In the genomic region with DNA sequence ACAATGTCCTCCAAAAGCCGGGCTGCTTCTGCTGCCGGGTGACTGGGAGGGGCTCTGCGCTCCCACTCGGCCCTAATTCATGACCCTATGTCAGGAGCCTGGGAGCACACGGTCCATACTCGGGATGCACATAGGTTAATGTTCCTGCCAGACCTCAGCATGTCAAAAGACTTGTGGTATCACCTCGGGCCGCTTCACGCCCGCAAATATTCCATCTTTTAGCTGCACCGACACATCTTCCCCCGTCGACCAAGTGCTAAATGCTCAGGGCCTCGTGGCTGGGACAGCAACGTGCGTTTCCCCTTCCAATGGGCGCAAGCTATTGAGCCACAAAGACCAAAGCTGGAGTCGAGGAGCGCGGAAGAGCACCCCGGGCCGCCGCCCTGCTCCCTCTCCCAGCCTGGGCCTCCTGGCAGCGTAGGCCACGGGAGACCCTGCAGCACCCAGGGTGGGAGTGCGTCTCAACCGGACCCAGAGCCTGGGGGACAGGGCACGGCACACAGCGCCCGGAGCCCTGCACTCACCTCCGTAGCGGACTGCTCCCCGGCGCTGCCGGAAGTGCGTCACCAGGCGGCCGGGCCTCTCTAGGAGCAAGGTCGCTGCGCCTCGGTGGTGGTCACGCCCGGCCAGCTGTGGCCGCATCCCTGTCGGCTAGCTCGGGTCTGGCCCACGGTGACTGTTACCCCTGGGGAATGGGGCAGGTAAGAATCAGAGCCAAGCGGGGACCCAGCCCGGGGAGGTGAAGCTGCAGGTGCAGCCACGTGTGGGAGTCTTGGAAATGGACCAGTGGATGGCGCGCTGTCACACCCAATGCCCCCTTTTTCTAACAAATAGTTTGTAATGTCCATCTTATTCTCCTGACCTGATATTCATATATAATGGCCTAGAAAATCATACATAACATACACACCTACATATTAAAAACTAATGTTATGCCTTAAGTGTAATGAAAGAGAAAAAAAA, we compare ENCODE assay signal across 8 cellular contexts. TPM values are rescaled to one million over a fixed set of nuclear protein-coding genes. Genes with fewer than 3 reads are reported as not detected.
DNase-seq lines count a peak whose midpoint lies in the region; ATAC-seq, FAIRE-seq and TF ChIP-seq lines count a peak whose summit lies in the region.

A gene (minus strand): TSS at position 562 of the 963 bp plus-strand sequence. CDS start 5,451 bp downstream, outside the sequence.

- peak; percentile 63 for TF ChIP-seq POLR2A in esophagus muscularis mucosa (IDR thresholded peaks at IDR 0.05; ENCODE audit: low read depth)

- H4K20me1 ChIP-seq in PC-9 (ENCODE audit: insufficient read depth), result no peaks in the 10 kb centered on the region

- peak within 1 kb of the TSS; percentile 93 for H3K4me2 ChIP-seq in PC-9

- DNase-seq in D721Med (ENCODE audit: insufficient read length, low spot score), result peak; percentile 59
- DNase-seq in GM20000 (ENCODE audit: low spot score), result peak; percentile 92
- DNase-seq in HT1080 (ENCODE audit: low read depth), result peak; percentile 71
- peak; percentile 48 to 74 for DNase-seq in PC-9
- peak; percentile 82 to 90 for DNase-seq in activated T-cell treated with anti-CD3 and anti-CD28 coated beads, Interleukin-2, amount 50 U/mL, for 72 hours
- DNase-seq in esophagus muscularis mucosa (ENCODE audit: extremely low spot score), result peak; percentile 95
- peak; percentile 79 for DNase-seq in myocyte (ENCODE audit: low read depth)
- peak; percentile 57 to 71 for DNase-seq in stimulated activated CD8-positive, alpha-beta memory T cell treated with anti-CD3 and anti-CD28 coated beads, Interleukin-7, amount 100 ng/mL, for 4 hours (ENCODE audit: low read depth in 2 of 2)

- intact Hi-C loops in PC-9 (cut with micrococcal nuclease; ENCODE audit: unreplicated experiment), result loop anchor here (2.0 kb wide), 1 partner anchor 23 kb away; no protein-coding TSS in a partner anchor
- intact Hi-C loops in esophagus muscularis mucosa (cut with DNase I), result loop anchor here (1.0 kb wide), 1 partner anchor 22 kb away; no protein-coding TSS in a partner anchor

- H3K9me3 Mint-ChIP-seq in activated T-cell treated with anti-CD3 and anti-CD28 coated beads, Interleukin-2, amount 50 U/mL, for 72 hours, result peaks cover 0 to 2% of the 10 kb centered on the region in 2 donors

- no peaks in the 10 kb centered on the region for H3K9me2 ChIP-seq in PC-9 (ENCODE audit: insufficient read depth)

- TF ChIP-seq EP300 in esophagus muscularis mucosa (IDR thresholded peaks at IDR 0.05), result no peak

- TSS peak; percentile 77 for BruUV-seq in PC-9 (replicated peaks; lab: Mats Ljungman, UMichigan)

- CTCF ChIA-PET in PC-9 (lab: Charles Lee), result interaction anchor here (0.9 kb wide), 2 partner anchors 22 to 103 kb away, joined by 3 to 5 read pairs; no protein-coding TSS in a partner anchor

- FAIRE-seq in D721Med (lab: Jason Lieb, UNC), result no peak

- under 1% methylated on average over 34 of the region's 52 CpGs for WGBS in esophagus muscularis mucosa

- H3K27ac ChIP-seq in PC-9, result peak within 1 kb of the TSS; percentile 23; the same call in 1 of the 2 replicates
- H3K27ac ChIP-seq in esophagus muscularis mucosa (replicated peaks in 1 of 4), result peak within 1 kb of the TSS; percentile 80 to 95 (median 90)

- POLR2A ChIA-PET in PC-9 (lab: Charles Lee; ENCODE audit: unreplicated experiment), result interaction anchor here (0.7 to 1.0 kb wide), 2 partner anchors 22 to 1710 kb away, joined by 3 to 6 read pairs; no protein-coding TSS in a partner anchor

- peak within 1 kb of the TSS; percentile 96 for H2AFZ ChIP-seq in PC-9

- H3K9me3 ChIP-seq in PC-9 (ENCODE audit: insufficient read depth, low read depth) (no peaks in the 10 kb centered on the region), esophagus muscularis mucosa (no peaks in the 10 kb centered on the region)

- peak within 1 kb of the TSS; percentile 83 to 86 for H3K4me3 Mint-ChIP-seq in activated T-cell treated with anti-CD3 and anti-CD28 coated beads, Interleukin-2, amount 50 U/mL, for 72 hours

- H3K4me3 ChIP-seq in PC-9, result peak within 1 kb of the TSS; percentile 97
- H3K4me3 ChIP-seq in esophagus muscularis mucosa, result peak within 1 kb of the TSS; percentile 75 to 93 (median 80)

- H3K36me3 ChIP-seq in PC-9 (ENCODE audit: low read depth), result no peaks in the 10 kb centered on the region
- H3K36me3 ChIP-seq in esophagus muscularis mucosa, result peaks cover 0 to 5% (median 0%) of the 10 kb centered on the region in 4 donors

- no peaks in the 10 kb centered on the region for H3F3A ChIP-seq in PC-9 (ENCODE audit: insufficient read depth, low read depth)

- ATAC-seq in activated T-cell treated with anti-CD3 and anti-CD28 coated beads, Interleukin-2, amount 50 U/mL, for 72 hours (replicated peaks in 1 of 2), result peak; percentile 100

- H3K27me3 Mint-ChIP-seq in activated T-cell treated with anti-CD3 and anti-CD28 coated beads, Interleukin-2, amount 50 U/mL, for 72 hours (ENCODE audit: low read depth), result no peaks in the 10 kb centered on the region

- H3K79me2 ChIP-seq in PC-9 (ENCODE audit: low read depth), result peaks cover 18% of the 10 kb centered on the region

- peak within 1 kb of the TSS; percentile 90 for H3K27ac Mint-ChIP-seq in activated T-cell treated with anti-CD3 and anti-CD28 coated beads, Interleukin-2, amount 50 U/mL, for 72 hours

- H3K36me3 Mint-ChIP-seq in activated T-cell treated with anti-CD3 and anti-CD28 coated beads, Interleukin-2, amount 50 U/mL, for 72 hours (ENCODE audit: insufficient read depth in 2 of 2), result no peaks in the 10 kb centered on the region

- H3K27me3 ChIP-seq in PC-9 (ENCODE audit: insufficient read depth, low read depth) (no peaks in the 10 kb centered on the region), esophagus muscularis mucosa (no peaks in the 10 kb centered on the region)

- H3K4me1 ChIP-seq in PC-9 (replicated peaks; ENCODE audit: insufficient read depth) (peaks cover 16% of the 10 kb centered on the region), esophagus muscularis mucosa (peaks cover 18 to 34% (median 28%) of the 10 kb centered on the region in 4 donors)

- TF ChIP-seq CTCF in D721Med (IDR thresholded peaks at IDR 0.05; ENCODE audit: insufficient read depth, missing control alignments) (peak; percentile 15), GM20000 (IDR thresholded peaks at IDR 0.05; ENCODE audit: extremely low read depth, missing control alignments) (no peak), PC-9 (conservative IDR thresholded peaks at IDR 0.05) (peak; percentile 30; the same call in 1 of the 2 replicates), esophagus muscularis mucosa (IDR thresholded peaks at IDR 0.05) (peak in 1 of 3 experiments; percentile 35)

- peaks cover 36% of the 10 kb centered on the region for H3K4me1 Mint-ChIP-seq in activated T-cell treated with anti-CD3 and anti-CD28 coated beads, Interleukin-2, amount 50 U/mL, for 72 hours (ENCODE audit: low read depth)

RNA-seq across cellular contexts. Expression of the gene that starts here (rescaled TPM):
- total RNA-seq in HT1080 (2014; rRNA removed; shearing (Covaris generic)), result 6.3 and 8.3 TPM in 2 replicates
- polyA plus RNA-seq in HT1080 (2015; cell fraction: cytosol; rRNA removed), result 9.9 and 10.2 TPM in 2 replicates
- 10.3 and 11.2 TPM in 2 replicates for polyA plus RNA-seq in HT1080 (2015; cell fraction: nucleus; rRNA removed)
- total RNA-seq in PC-9 (2021) (6.9 and 7.9 TPM in 2 replicates), esophagus muscularis mucosa (10 to 100 TPM in 3 of 4 donors, 1 to 10 TPM in 1; 9.4 to 12.5 (median 11.2) TPM), myocyte (8.9 and 9.0 TPM in 2 replicates)
- total RNA-seq in activated T-cell treated with anti-CD3 and anti-CD28 coated beads, Interleukin-2, amount 50 U/mL, for 72 hours, result 10 to 100 TPM in 1 of 2 donors, 1 to 10 TPM in 1; 9.7 to 11.9 TPM
- 7.4 TPM for polyA plus RNA-seq in myocyte (2012)

Comparison
In these comparisons a context has a peak if more than half of its experiments do, and no peak if none do; other contexts are left out.
1. Peak in every context shown above with its lines: DNase-seq, ATAC-seq, H3K4me3 ChIP-seq and H3K27ac ChIP-seq.